In genomic region chr20:2745060-2745910, GRCh38 we compare ENCODE assay signal across 1 cellular context.
A peak's percentile ranks its signal among the peaks of the same experiment; 100 is the strongest.
TF ChIP-seq lines count a peak whose summit lies in the region.

No MANE protein-coding gene starts in this region.

TF ChIP-seq in H1, 55 proteins besides CTCF, POLR2A, EP300 and RAD21:
- no peak for TF ChIP-seq TAF1 (IDR thresholded peaks at IDR 0.05; ENCODE audit: low read depth, low read length)
- TF ChIP-seq GTF2F1 (IDR thresholded peaks at IDR 0.05; ENCODE audit: borderline replicate concordance, low read depth, low read length): no peak
- no peak for TF ChIP-seq E2F6 (IDR thresholded peaks at IDR 0.05)
- no peak for TF ChIP-seq USF2 (IDR thresholded peaks at IDR 0.05; ENCODE audit: low read length)
- TF ChIP-seq POLR2AphosphoS5 (IDR thresholded peaks at IDR 0.05; ENCODE audit: low read depth, low read length): no peak
- peak; percentile 82 for TF ChIP-seq BACH1 (IDR thresholded peaks at IDR 0.05; ENCODE audit: low read length)
- TF ChIP-seq TEAD4 (IDR thresholded peaks at IDR 0.05; ENCODE audit: low read depth, low read length): no peak
